Comparison of ENCODE assay signal across 9 cellular contexts in genomic region chr19:46471778-46472543, GRCh38. TPM values are rescaled to one million over a fixed set of nuclear protein-coding genes. Genes with fewer than 3 reads are reported as not detected.
DNase-seq lines count a peak whose midpoint lies in the region; ATAC-seq and TF ChIP-seq lines count a peak whose summit lies in the region.
"Had no signal": no experiment of that assay in that cellular context is flagged by ENCODE, and none has a peak within 500 bp of the region (broad histone marks: within the 10 kb centered on the region; RNA-seq: fewer than 3 reads in every experiment).

No MANE protein-coding gene starts in this region.

- ATAC-seq in activated CD4-positive, CD25-positive, alpha-beta regulatory T cell treated with anti-CD3 and anti-CD28 coated beads, Interleukin-2, amount 50 U/mL, for 24 hours: no peak
- ATAC-seq in GM18858 (IDR thresholded peaks at IDR 0.05; ENCODE audit: unreplicated experiment): no peak

- H3K36me3 ChIP-seq in mucosa of stomach (ENCODE audit: control insufficient read depth, insufficient read depth, low read length) (no peaks in the 10 kb centered on the region), transverse colon (no peaks in the 10 kb centered on the region)

- in situ Hi-C loops in transverse colon (cut with MboI; ENCODE audit: low pct_ligation_motif_present in 1 of 4, low pct_unique_long_range_greater_than_20kb in 1 of 4, low sequenced_read_pairs in 3 of 4): no loop called here

- H3K9me3 ChIP-seq in mucosa of stomach (ENCODE audit: control insufficient read depth, low read length) (no peaks in the 10 kb centered on the region), transverse colon (no peaks in the 10 kb centered on the region)

- H3K4me1 ChIP-seq in mucosa of stomach (ENCODE audit: control insufficient read depth, insufficient read depth, low read length) (peaks cover 6% of the 10 kb centered on the region), transverse colon (peaks cover 3 to 11% (median 7%) of the 10 kb centered on the region in 4 donors)

- H3K4me3 ChIP-seq in coronary artery (peak overlapping the region; percentile 66), mucosa of stomach (ENCODE audit: low read length) (no peak overlapping the region), transverse colon (peak overlapping the region in 3 of 4 donors; percentile 14 to 41 (median 31))

- DNase-seq in NCI-H2029 treated with DMSO at 0.1 percent for 48 hours (lab: John Stamatoyannopoulos, UW) (peak; percentile 2), NCI-H2029 (lab: John Stamatoyannopoulos, UW) (no peak), coronary artery (ENCODE audit: low spot score) (no peak), transverse colon (no peak)
- DNase-seq in activated T-cell treated with anti-CD3 and anti-CD28 coated beads, Interleukin-2, amount 50 U/mL, for 48 hours: no peak

- H3K27me3 ChIP-seq in mucosa of stomach (ENCODE audit: control insufficient read depth, insufficient read depth, low read length): peaks cover 25% of the 10 kb centered on the region
- H3K27me3 ChIP-seq in transverse colon: peaks cover 51% of the 10 kb centered on the region

- H3K27ac ChIP-seq in coronary artery: peak overlapping the region; percentile 88 to 95
- peak overlapping the region in 3 of 4 donors; percentile 56 to 67 (median 65) for H3K27ac ChIP-seq in transverse colon

- intact Hi-C loops in transverse colon (cut with DNase I; ENCODE audit: low total_unique reads): no loop called here

- TF ChIP-seq EP300 in transverse colon (IDR thresholded peaks at IDR 0.05; ENCODE audit: low read depth): no peak

- peak overlapping the region; percentile 31 for H3K9ac ChIP-seq in mucosa of stomach (ENCODE audit: low read length)

- TF ChIP-seq CTCF in coronary artery (IDR thresholded peaks at IDR 0.05): no peak
- no peak for TF ChIP-seq CTCF in transverse colon (IDR thresholded peaks at IDR 0.05)

- TF ChIP-seq POLR2A in transverse colon (IDR thresholded peaks at IDR 0.05): no peak

- 52% methylated on average over 15 of the region's 15 CpGs; no CpG with 5 or more reads in 1 of the 2 donors for WGBS in transverse colon (ENCODE audit: low coverage in 1 of 2), 2 donors

RNA-seq across cellular contexts. Expression of gene PNMA8A, which starts 0.6 kb away (rescaled TPM):
- under 1 TPM in 3 of 4 donors, not detected in 1; 0.20 to 0.68 (median 0.64) TPM for total RNA-seq in transverse colon
- total RNA-seq: A172 had no signal

RNA-seq across cellular contexts. Expression of gene PNMA8B, which starts 23.7 kb away (rescaled TPM):
- total RNA-seq in transverse colon: under 1 TPM; 0.27 to 0.80 (median 0.58) TPM
- total RNA-seq: A172 had no signal

RNA-seq across cellular contexts. Expression of gene PNMA8C, which starts 43.2 kb away (rescaled TPM):
- not detected for total RNA-seq in transverse colon
- total RNA-seq: A172 had no signal

RNA-seq across cellular contexts. Expression of gene CCDC8, which starts 58.6 kb away (rescaled TPM):
- 1 to 10 TPM in 3 of 4 donors, under 1 TPM in 1; 0.40 to 1.9 (median 1.2) TPM for total RNA-seq in transverse colon
- total RNA-seq: A172 had no signal
